26 cellular contexts compared by ENCODE assay signal in the genomic region with DNA sequence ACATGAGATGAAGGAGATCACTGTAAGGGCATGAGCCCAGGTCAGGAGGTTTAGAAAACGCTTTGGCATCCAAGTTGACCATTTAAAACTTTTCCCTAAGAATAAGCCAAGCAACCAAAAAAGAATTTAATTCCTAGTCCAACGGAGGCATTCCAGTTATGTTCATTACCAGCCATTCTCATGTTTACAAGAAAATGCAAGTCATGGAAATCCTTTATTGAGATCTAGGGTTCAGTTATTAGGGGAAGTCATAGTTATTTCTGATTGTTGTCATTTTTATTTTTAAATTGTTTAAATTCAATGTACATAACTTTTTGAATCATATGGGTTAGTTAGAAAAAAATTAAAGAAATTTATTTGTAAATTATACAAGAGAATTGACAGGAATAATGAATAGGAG. TPM values are rescaled to one million over a fixed set of nuclear protein-coding genes. Genes with fewer than 3 reads are reported as not detected.
A peak's percentile ranks its signal among the peaks of the same experiment; 100 is the strongest.
DNase-seq lines count a peak whose midpoint lies in the region; ATAC-seq, FAIRE-seq and TF ChIP-seq lines count a peak whose summit lies in the region.
"Had no signal": no experiment of that assay in that cellular context is flagged by ENCODE, and none has a peak within 500 bp of the region (broad histone marks: within the 10 kb centered on the region; RNA-seq: fewer than 3 reads in every experiment).

No MANE protein-coding gene starts in this region.

- POLR2A ChIA-PET in IMR-90 (lab: Charles Lee; ENCODE audit: unreplicated experiment): no interaction called here

- H3K27ac ChIP-seq in IMR-90 (ENCODE audit: insufficient read depth, low read length): no peak overlapping the region
- H3K27ac ChIP-seq: BLaER1 treated with 17β-estradiol and CSF1 and Interleukin-3, amounts not matched to agents 10 nM and 100 nM; GM23248 had no signal

- TF ChIP-seq POLR2A in IMR-90 (IDR thresholded peaks at IDR 0.05; ENCODE audit: low read depth, low read length): no peak

- H3K23ac ChIP-seq in IMR-90 (ENCODE audit: low read depth, low read length): no peak overlapping the region

- no CpG with 5 or more reads among the region's 2 CpGs for WGBS in IMR-90 (ENCODE audit: extremely low coverage in 2 of 2, insufficient read length in 1 of 2), 2 experiments

- BruUV-seq in IMR-90 (replicated peaks; lab: Mats Ljungman, UMichigan): no TSS peak

- H3K4me3 ChIP-seq in AG10803 (ENCODE audit: low read length) (no peak overlapping the region), IMR-90 (ENCODE audit: insufficient read depth, low read depth, low read length) (no peak overlapping the region)
- H3K4me3 ChIP-seq: BLaER1 treated with 17β-estradiol and CSF1 and Interleukin-3, amounts not matched to agents 10 nM and 100 nM; GM23248 had no signal

- intact Hi-C loops in IMR-90 (cut with micrococcal nuclease): no loop called here

- H3K27me3 ChIP-seq in IMR-90 (ENCODE audit: control insufficient read depth, insufficient read depth, low read length): no peaks in the 10 kb centered on the region
- H3K27me3 ChIP-seq: BE2C; BLaER1 treated with 17β-estradiol and CSF1 and Interleukin-3, amounts not matched to agents 10 nM and 100 nM had no signal

- H3K18ac ChIP-seq in IMR-90 (ENCODE audit: low read depth, low read length): no peak overlapping the region

- H2BK120ac ChIP-seq in IMR-90 (ENCODE audit: low read depth, low read length): no peak overlapping the region

- H3K14ac ChIP-seq in IMR-90 (replicated peaks; ENCODE audit: low read depth, low read length): no peak overlapping the region

- no peak overlapping the region for H4K5ac ChIP-seq in IMR-90 (ENCODE audit: low read depth, low read length)

- no peak overlapping the region for H3K4ac ChIP-seq in IMR-90 (ENCODE audit: low read depth, low read length)

- H4K8ac ChIP-seq in IMR-90 (ENCODE audit: low read depth in 2 of 2, low read length in 2 of 2): no peak overlapping the region

- H2BK15ac ChIP-seq in IMR-90 (ENCODE audit: low read depth, low read length): no peak overlapping the region

- peak; percentile 41 for FAIRE-seq in A204.1 (lab: Jason Lieb, UNC)
- FAIRE-seq: GM12892, GM19239 had no signal

- no peaks in the 10 kb centered on the region for H3K79me1 ChIP-seq in IMR-90 (ENCODE audit: low read depth in 1 of 2, low read length in 2 of 2)

- ATAC-seq in IMR-90 (ENCODE audit: low read depth) (no peak), GM18909 (IDR thresholded peaks at IDR 0.05; ENCODE audit: poor library complexity, unreplicated experiment) (no peak)
- ATAC-seq: HCT116 had no signal

- no peaks in the 10 kb centered on the region for H4K20me1 ChIP-seq in IMR-90 (ENCODE audit: insufficient read depth, low read length)
- H4K20me1 ChIP-seq: BLaER1 treated with 17β-estradiol and CSF1 and Interleukin-3, amounts not matched to agents 10 nM and 100 nM had no signal

- no peaks in the 10 kb centered on the region for H3K4me1 ChIP-seq in IMR-90 (ENCODE audit: control insufficient read depth, insufficient read depth, low read length)
- H3K4me1 ChIP-seq: BE2C had no signal

- no peaks in the 10 kb centered on the region for H3K36me3 ChIP-seq in IMR-90 (ENCODE audit: control insufficient read depth, insufficient read depth, low read length)
- H3K36me3 ChIP-seq: BE2C; BLaER1 treated with 17β-estradiol and CSF1 and Interleukin-3, amounts not matched to agents 10 nM and 100 nM had no signal

- dilution Hi-C loops in IMR-90 (cut with HindIII; ENCODE audit: low sequenced_read_pairs, unreplicated experiment): no loop called here

- no peak overlapping the region for H2AK5ac ChIP-seq in IMR-90 (ENCODE audit: low read depth, low read length)

- no peak overlapping the region for H3K9ac ChIP-seq in IMR-90 (ENCODE audit: low read depth, low read length)
- H3K9ac ChIP-seq: BLaER1 treated with 17β-estradiol and CSF1 and Interleukin-3, amounts not matched to agents 10 nM and 100 nM; GM23248 had no signal

- no peak overlapping the region for H2BK5ac ChIP-seq in IMR-90 (ENCODE audit: low read depth, low read length, poor library complexity, severe bottlenecking)

- H4K91ac ChIP-seq in IMR-90 (ENCODE audit: insufficient read depth, low read depth, low read length): no peak overlapping the region

- H3K9me1 ChIP-seq in IMR-90 (ENCODE audit: insufficient read depth, low read length): no peaks in the 10 kb centered on the region

- peak; percentile 6 for DNase-seq in AG10803 (ENCODE audit: low read depth)
- DNase-seq in IMR-90: no peak
- peak; percentile 14 for DNase-seq in fibroblast of peridontal ligament (ENCODE audit: extremely low read depth)
- no peak for DNase-seq in NCI-H2196 (lab: John Stamatoyannopoulos, UW; ENCODE audit: unreplicated experiment)
- no peak for DNase-seq in T1000 (lab: John Stamatoyannopoulos, UW)
- DNase-seq: 8988T; AML-193; BE2C; Calu3; CD4-positive, alpha-beta T cell; CD8-positive, alpha-beta memory T cell; DMS53; DMS79 treated with DMSO at 0.1 percent for 48 hours; GM23248; H9 had no signal

- H2BK20ac ChIP-seq in IMR-90 (ENCODE audit: low read depth, low read length): no peak overlapping the region

- no peak overlapping the region for H3K56ac ChIP-seq in IMR-90 (ENCODE audit: extremely low read depth, insufficient read depth, low read length)

- no peak overlapping the region for H2AK9ac ChIP-seq in IMR-90 (replicated peaks; ENCODE audit: low read depth, low read length, poor library complexity)

- CTCF ChIA-PET in IMR-90 (lab: Yijun Ruan, JAX): no interaction called here

- no peak overlapping the region for H2AFZ ChIP-seq in IMR-90 (replicated peaks; ENCODE audit: low read length, poor library complexity)
- H2AFZ ChIP-seq: GM23248 had no signal

- no peak for TF ChIP-seq CTCF in AG10803 (conservative IDR thresholded peaks at IDR 0.05; ENCODE audit: low read length)
- no peak for TF ChIP-seq CTCF in IMR-90 (conservative IDR thresholded peaks at IDR 0.05; ENCODE audit: low read depth, low read length)

- H3K9me3 ChIP-seq in IMR-90 (ENCODE audit: control insufficient read depth, insufficient read depth, low read length): no peaks in the 10 kb centered on the region
- H3K9me3 ChIP-seq: BE2C; BLaER1 treated with 17β-estradiol and CSF1 and Interleukin-3, amounts not matched to agents 10 nM and 100 nM had no signal

- no peak for TF ChIP-seq RAD21 in IMR-90 (IDR thresholded peaks at IDR 0.05; ENCODE audit: low read length)

- no peak overlapping the region for H3K4me2 ChIP-seq in IMR-90 (ENCODE audit: low read depth, low read length)
- H3K4me2 ChIP-seq: BLaER1 treated with 17β-estradiol and CSF1 and Interleukin-3, amounts not matched to agents 10 nM and 100 nM had no signal

- in situ Hi-C loops in IMR-90 (cut with MboI; ENCODE audit: low sequenced_read_pairs): no loop called here

TF ChIP-seq in IMR-90, 13 proteins besides CTCF, POLR2A, EP300 and RAD21:
- no peak for TF ChIP-seq CHD1 (IDR thresholded peaks at IDR 0.05; ENCODE audit: low read depth, low read length)
- peak; percentile 70 for TF ChIP-seq NFE2L2 (IDR thresholded peaks at IDR 0.05; ENCODE audit: low read depth, low read length)

RNA-seq across cellular contexts. Expression of a gene that starts 24.5 kb away (rescaled TPM):
- total RNA-seq in IMR-90 (2012; rRNA removed): not detected in 2 replicates
- not detected in 2 replicates for polyA plus RNA-seq in IMR-90 (2012; rRNA removed)
- not detected in 2 replicates for polyA plus RNA-seq in IMR-90 (2012; cell fraction: cytosol; rRNA removed)
- polyA plus RNA-seq in IMR-90 (2012; cell fraction: nucleus; rRNA removed; ENCODE audit: low replicate concordance): not detected in 2 replicates
- total RNA-seq: Calu3; CD4-positive, alpha-beta T cell; CD8-positive, alpha-beta memory T cell; Daoy; G401; GM23248; H4; H9 had no signal
- polyA plus RNA-seq: AG04450; CD14-positive monocyte; CD8-positive, alpha-beta memory T cell; GM23248 had no signal

RNA-seq across cellular contexts. Expression of a gene that starts 58.3 kb away (rescaled TPM):
- total RNA-seq in IMR-90 (2012; rRNA removed): not detected in 2 replicates
- polyA plus RNA-seq in IMR-90 (2012; rRNA removed): not detected in 2 replicates
- not detected in 2 replicates for polyA plus RNA-seq in IMR-90 (2012; cell fraction: cytosol; rRNA removed)
- not detected in 2 replicates for polyA plus RNA-seq in IMR-90 (2012; cell fraction: nucleus; rRNA removed; ENCODE audit: low replicate concordance)
- total RNA-seq: Calu3; CD4-positive, alpha-beta T cell; CD8-positive, alpha-beta memory T cell; Daoy; G401; GM23248; H4; H9 had no signal
- polyA plus RNA-seq: AG04450; CD14-positive monocyte; CD8-positive, alpha-beta memory T cell; GM23248 had no signal

Comparison
In these comparisons a context has a peak if more than half of its experiments do, and no peak if none do; other contexts are left out.
1. DNase-seq: peak in AG10803 (single experiment) and fibroblast of peridontal ligament (single experiment); none in IMR-90 (single experiment), NCI-H2196 (single experiment) and T1000 (single experiment).